ENCODE assay signal across 8 cellular contexts in the genomic region with DNA sequence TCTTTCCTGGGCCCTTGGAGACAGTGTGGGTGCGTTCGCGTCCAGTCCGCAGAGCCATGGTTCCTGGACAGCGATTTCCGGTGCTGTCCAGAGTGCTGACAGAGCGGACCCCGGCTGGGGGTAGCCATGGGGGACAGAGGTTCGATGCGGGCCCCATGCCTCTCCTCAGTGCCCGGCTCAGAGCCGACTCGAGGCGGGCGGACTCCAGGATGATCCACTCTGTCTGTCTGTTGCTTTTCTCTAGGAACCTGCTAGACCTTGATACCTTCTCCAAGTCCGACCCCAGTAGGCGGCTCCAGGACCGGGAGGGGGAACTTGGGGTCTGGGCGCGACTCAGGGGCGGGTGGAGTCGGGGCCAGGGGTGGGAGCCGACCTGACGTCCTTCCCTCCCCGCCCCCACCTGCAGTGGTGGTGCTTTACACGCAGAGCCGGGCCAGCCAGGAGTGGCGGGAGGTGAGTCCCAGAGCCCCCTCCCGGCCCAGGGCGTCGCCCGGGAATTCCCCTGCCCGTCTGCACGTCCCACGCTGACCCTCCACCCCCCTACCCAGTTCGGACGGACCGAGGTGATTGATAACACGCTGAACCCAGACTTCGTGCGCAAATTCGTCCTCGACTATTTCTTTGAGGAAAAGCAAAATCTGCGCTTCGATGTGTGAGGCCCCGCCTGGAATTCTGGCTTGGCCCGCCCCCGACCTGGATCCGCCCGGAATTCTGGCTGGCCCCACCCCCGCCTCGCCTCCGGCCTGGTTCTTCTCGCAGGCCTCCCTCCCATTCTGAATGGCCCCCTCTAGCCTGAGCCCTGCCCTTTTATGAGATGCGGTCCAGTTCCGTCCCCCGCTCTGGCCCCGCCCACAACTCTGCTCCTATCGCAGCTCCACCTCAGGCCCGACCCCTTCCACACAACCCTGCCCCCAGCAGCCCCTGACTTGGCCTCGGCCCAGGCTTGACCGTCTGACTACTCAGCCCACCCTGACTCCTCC. TPM values are rescaled to one million over a fixed set of nuclear protein-coding genes. Genes with fewer than 3 reads are reported as not detected.
A peak's percentile ranks its signal among the peaks of the same experiment; 100 is the strongest.
DNase-seq lines count a peak whose midpoint lies in the region; ATAC-seq and TF ChIP-seq lines count a peak whose summit lies in the region.

No MANE protein-coding gene starts in this region.

- H3K4me3 Mint-ChIP-seq in activated naive CD4-positive, alpha-beta T cell treated with anti-CD3 and anti-CD28 coated beads, Interleukin-2, amount 50 U/mL, for 24 hours: peak overlapping the region; percentile 7

- H2AFZ ChIP-seq in HCT116 (ENCODE audit: low read depth, low read length, poor library complexity, severe bottlenecking): no peak overlapping the region
- H2AFZ ChIP-seq in Karpas-422 (ENCODE audit: low read length): no peak overlapping the region

- CTCF ChIA-PET in HCT116 (lab: Charles Lee): no interaction called here

- H3K4me2 ChIP-seq in HCT116 (ENCODE audit: low read length) (peak overlapping the region; percentile 70), Karpas-422 (ENCODE audit: low read depth, low read length, poor library complexity, severe bottlenecking) (no peak overlapping the region)

- H3K9ac ChIP-seq in HCT116 (ENCODE audit: low read length) (peak overlapping the region; percentile 30; the same call in 1 of the 2 replicates), Karpas-422 (ENCODE audit: low read length) (no peak overlapping the region)

- under 1% methylated on average over 55 of the region's 62 CpGs for WGBS in prostate gland

- H3K36me3 Mint-ChIP-seq in activated naive CD4-positive, alpha-beta T cell treated with anti-CD3 and anti-CD28 coated beads, Interleukin-2, amount 50 U/mL, for 24 hours: peaks cover 18% of the 10 kb centered on the region

- no peak overlapping the region for H3K27ac Mint-ChIP-seq in activated naive CD4-positive, alpha-beta T cell treated with anti-CD3 and anti-CD28 coated beads, Interleukin-2, amount 50 U/mL, for 24 hours

- no TSS peak for BruUV-seq in HCT116 (replicated peaks; lab: Mats Ljungman, UMichigan)

- TF ChIP-seq POLR2A in HCT116 (IDR thresholded peaks at IDR 0.05; ENCODE audit: borderline replicate concordance, extremely low read depth, insufficient read depth, insufficient read length): no peak
- no peak for TF ChIP-seq POLR2A in prostate gland (IDR thresholded peaks at IDR 0.05)

- peak overlapping the region; percentile 24 for H3K4me3 ChIP-seq in AG10803 (ENCODE audit: low read length)
- peak overlapping the region in 1 of 2 experiments; percentile 40; a peak in 3 of 4 replicates for H3K4me3 ChIP-seq in HCT116 (replicated peaks in 1 of 2; ENCODE audit: low read depth in 1 of 2, low read length in 2 of 2)
- peak overlapping the region; percentile 9 to 24 for H3K4me3 ChIP-seq in prostate gland
- no peak overlapping the region for H3K4me3 ChIP-seq in Karpas-422 (ENCODE audit: low read length)

- H3K4me1 Mint-ChIP-seq in activated naive CD4-positive, alpha-beta T cell treated with anti-CD3 and anti-CD28 coated beads, Interleukin-2, amount 50 U/mL, for 24 hours: peaks cover 9% of the 10 kb centered on the region

- TF ChIP-seq CTCF in AG10803 (conservative IDR thresholded peaks at IDR 0.05; ENCODE audit: low read length) (no peak), HCT116 (IDR thresholded peaks at IDR 0.05 in 2 of 3, conservative IDR thresholded peaks at IDR 0.05 in 1 of 3; ENCODE audit: borderline replicate concordance in 1 of 3, insufficient read depth in 1 of 3, low read depth in 2 of 3, low read length in 2 of 3) (no peak), prostate gland (IDR thresholded peaks at IDR 0.05) (no peak)

- RAD21 ChIA-PET in HCT116 (lab: Charles Lee; ENCODE audit: low non-redundant PET in 1 of 2, low total read pairs in 2 of 2, uncharacterized antibody in 2 of 2, unreplicated experiment in 2 of 2): no interaction called here

- no peak for TF ChIP-seq RAD21 in HCT116 (IDR thresholded peaks at IDR 0.05; ENCODE audit: low read depth)

- no peaks in the 10 kb centered on the region for H4K20me1 ChIP-seq in HCT116 (ENCODE audit: insufficient read depth)
- no peaks in the 10 kb centered on the region for H4K20me1 ChIP-seq in Karpas-422 (ENCODE audit: insufficient read depth, low read depth, low read length)

- H3K9me3 ChIP-seq in HCT116 (ENCODE audit: control insufficient read depth in 1 of 2, insufficient read depth in 1 of 2, low read depth in 1 of 2, low read length in 2 of 2): no peaks in the 10 kb centered on the region
- no peaks in the 10 kb centered on the region for H3K9me3 ChIP-seq in prostate gland
- H3K9me3 ChIP-seq in Karpas-422 (ENCODE audit: low read length): no peaks in the 10 kb centered on the region

- peaks cover 0 to 3% of the 10 kb centered on the region in 2 experiments; a peak in 1 of 4 replicates for H3K36me3 ChIP-seq in HCT116 (ENCODE audit: control insufficient read depth in 1 of 2, insufficient read depth in 2 of 2, low read length in 2 of 2)
- H3K36me3 ChIP-seq in prostate gland: no peaks in the 10 kb centered on the region
- no peaks in the 10 kb centered on the region for H3K36me3 ChIP-seq in Karpas-422 (ENCODE audit: insufficient read depth, low read length)

- DNase-seq in AG10803 (ENCODE audit: low read depth): no peak
- no peak for DNase-seq in HCT116 (ENCODE audit: low read depth, low spot score)
- DNase-seq in left cardiac atrium: peak; percentile 46
- no peak for DNase-seq in prostate gland (ENCODE audit: low spot score)
- no peak for DNase-seq in Karpas-422
- DNase-seq in SHP77 (lab: John Stamatoyannopoulos, UW): no peak

- no peaks in the 10 kb centered on the region for H3K9me3 Mint-ChIP-seq in activated naive CD4-positive, alpha-beta T cell treated with anti-CD3 and anti-CD28 coated beads, Interleukin-2, amount 50 U/mL, for 24 hours

- no peaks in the 10 kb centered on the region for H3K79me2 ChIP-seq in HCT116 (ENCODE audit: insufficient read depth, low read length)
- H3K79me2 ChIP-seq in Karpas-422 (ENCODE audit: low read length): no peaks in the 10 kb centered on the region

- H3K9me2 ChIP-seq in HCT116 (ENCODE audit: insufficient read depth) (no peaks in the 10 kb centered on the region), Karpas-422 (replicated peaks; ENCODE audit: insufficient read depth, low read length) (no peaks in the 10 kb centered on the region)

- H3K27me3 Mint-ChIP-seq in activated naive CD4-positive, alpha-beta T cell treated with anti-CD3 and anti-CD28 coated beads, Interleukin-2, amount 50 U/mL, for 24 hours: peaks cover 8% of the 10 kb centered on the region

- H3K27me3 ChIP-seq in HCT116 (ENCODE audit: insufficient read depth, low read length) (no peaks in the 10 kb centered on the region), prostate gland (replicated peaks; ENCODE audit: insufficient read depth) (no peaks in the 10 kb centered on the region), Karpas-422 (ENCODE audit: low read length) (no peaks in the 10 kb centered on the region)

- ATAC-seq in HCT116 (peak; percentile 92), left cardiac atrium (peak; percentile 78 to 88), GM19397 (IDR thresholded peaks at IDR 0.05; ENCODE audit: unreplicated experiment) (no peak)

- H3K4me1 ChIP-seq in HCT116 (ENCODE audit: control insufficient read depth in 1 of 2, insufficient read depth in 2 of 2, low read length in 2 of 2) (peaks cover 0 to 9% of the 10 kb centered on the region in 2 experiments; a peak in 2 of 4 replicates), prostate gland (replicated peaks) (peaks cover 7% of the 10 kb centered on the region), Karpas-422 (ENCODE audit: low read length) (no peaks in the 10 kb centered on the region)

- H3K27ac ChIP-seq in HCT116 (ENCODE audit: low read depth, low read length) (no peak overlapping the region), prostate gland (no peak overlapping the region), Karpas-422 (ENCODE audit: low read length) (no peak overlapping the region)

- intact Hi-C loops in HCT116 (cut with micrococcal nuclease): no loop called here
- intact Hi-C loops in left cardiac atrium (cut with DNase I): no loop called here
- intact Hi-C loops in prostate gland (cut with DNase I): no loop called here

- POLR2A ChIA-PET in HCT116 (lab: Charles Lee): no interaction called here

TF ChIP-seq in HCT116, 20 proteins besides CTCF, POLR2A, EP300 and RAD21 (continues in another document):
- no peak for TF ChIP-seq ZFX (IDR thresholded peaks at IDR 0.05)

RNA-seq across cellular contexts. Expression of a gene that starts 1.0 kb away (rescaled TPM):
- total RNA-seq in HCT116 (2021; ENCODE audit: unreplicated experiment) (0.98 TPM), left cardiac atrium (under 1 TPM in 1 of 2 donors, not detected in 1; 0.10 TPM), prostate gland (not detected)
- polyA plus RNA-seq in HCT116 (2012): 0.74 and 1.7 TPM in 2 replicates
- 0.18 TPM in 1 of 2 replicates, not detected in the other for total RNA-seq in Karpas-422 (2014; rRNA removed; shearing (Covaris generic); ENCODE audit: low replicate concordance)

RNA-seq across cellular contexts. Expression of a gene that starts 26.9 kb away (rescaled TPM):
- total RNA-seq in HCT116 (2021; ENCODE audit: unreplicated experiment) (23.6 TPM), left cardiac atrium (10 to 100 TPM; 10.2 to 14.6 TPM), prostate gland (10 to 100 TPM; 14.2 to 43.5 TPM)
- polyA plus RNA-seq in HCT116 (2012): 16.9 and 18.5 TPM in 2 replicates
- total RNA-seq in Karpas-422 (2014; rRNA removed; shearing (Covaris generic); ENCODE audit: low replicate concordance): 14.5 and 28.2 TPM in 2 replicates

RNA-seq across cellular contexts. Expression of a gene that starts 45.1 kb away (rescaled TPM):
- total RNA-seq in HCT116 (2021; ENCODE audit: unreplicated experiment) (16.3 TPM), left cardiac atrium (10 to 100 TPM; 11.8 to 12.6 TPM), prostate gland (10 to 100 TPM; 22.6 to 38.2 TPM)
- polyA plus RNA-seq in HCT116 (2012): 12.0 and 12.4 TPM in 2 replicates
- 22.1 and 48.7 TPM in 2 replicates for total RNA-seq in Karpas-422 (2014; rRNA removed; shearing (Covaris generic); ENCODE audit: low replicate concordance)

RNA-seq across cellular contexts. Expression of a gene that starts 55.3 kb away (rescaled TPM):
- total RNA-seq in HCT116 (2021; ENCODE audit: unreplicated experiment) (31.1 TPM), left cardiac atrium (10 to 100 TPM; 32.0 to 47.1 TPM), prostate gland (10 to 100 TPM; 30.3 to 59.8 TPM)
- polyA plus RNA-seq in HCT116 (2012): 27.4 and 32.3 TPM in 2 replicates
- 47.4 and 49.1 TPM in 2 replicates for total RNA-seq in Karpas-422 (2014; rRNA removed; shearing (Covaris generic); ENCODE audit: low replicate concordance)
